Comparison of ENCODE assay signal across 9 cellular contexts in the genomic region with DNA sequence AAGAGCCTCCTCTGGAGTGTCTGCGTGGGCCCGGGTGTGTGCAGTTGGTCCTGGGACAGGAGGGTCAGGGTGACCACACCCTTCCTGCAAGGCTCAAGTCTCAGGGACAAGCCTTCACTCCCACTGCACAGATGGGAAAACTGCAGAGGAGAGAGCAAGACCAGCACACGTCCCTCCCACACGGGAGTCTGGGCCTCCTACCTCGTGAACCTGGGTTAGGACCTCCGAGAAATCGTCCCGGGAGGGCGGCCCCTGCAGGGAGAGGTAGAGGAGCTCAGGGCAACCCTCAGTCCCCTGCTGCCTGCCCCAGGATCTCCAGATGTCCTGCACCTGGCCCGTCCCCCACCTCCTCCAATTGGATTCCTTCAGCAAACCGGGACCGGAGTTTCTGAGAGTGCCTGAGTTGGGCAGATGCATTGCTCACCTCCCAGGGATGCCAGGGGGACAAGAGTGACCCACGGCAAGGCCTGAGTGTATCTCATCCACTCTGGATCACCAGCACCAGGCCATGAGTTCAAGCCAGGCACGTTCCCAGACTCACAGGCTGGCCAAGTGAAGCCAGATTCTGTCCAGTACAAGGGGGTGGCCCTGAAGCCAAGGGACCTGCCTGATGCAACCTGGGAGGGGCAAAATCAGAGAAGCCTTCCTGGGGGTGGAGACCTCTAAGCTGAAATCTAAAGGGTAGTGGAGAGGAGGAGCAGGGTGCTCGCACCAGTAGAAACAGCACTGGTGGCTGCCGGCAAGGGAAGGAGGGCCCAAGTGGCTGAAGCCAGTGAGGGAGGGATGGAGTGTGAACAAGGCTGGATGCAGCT. TPM values are rescaled to one million over a fixed set of nuclear protein-coding genes. Genes with fewer than 3 reads are reported as not detected.
DNase-seq lines count a peak whose midpoint lies in the region; ATAC-seq and TF ChIP-seq lines count a peak whose summit lies in the region.
"Had no signal": no experiment of that assay in that cellular context is flagged by ENCODE, and none has a peak within 500 bp of the region (broad histone marks: within the 10 kb centered on the region; RNA-seq: fewer than 3 reads in every experiment).

No MANE protein-coding gene starts in this region.

- ATAC-seq in body of pancreas (peak; percentile 3), HG03045 (IDR thresholded peaks at IDR 0.05; ENCODE audit: unreplicated experiment) (no peak), GM19467 (IDR thresholded peaks at IDR 0.05; ENCODE audit: unreplicated experiment) (no peak)

- peak overlapping the region; percentile 47 for H3K27ac Mint-ChIP-seq in Caco-2 (ENCODE audit: unreplicated experiment)

- no peak for DNase-seq in Caco-2
- no peak for DNase-seq in body of pancreas
- DNase-seq in dedifferentiated amniotic fluid mesenchymal stem cell (ENCODE audit: extremely low spot score) = no peak
- DNase-seq: left colon had no signal

- no peaks in the 10 kb centered on the region for H3K36me3 ChIP-seq in Caco-2 (ENCODE audit: control insufficient read depth, insufficient read depth, low read length)
- no peaks in the 10 kb centered on the region for H3K36me3 ChIP-seq in HUES48 (ENCODE audit: control insufficient read depth, insufficient read depth, low read length)
- no peaks in the 10 kb centered on the region for H3K36me3 ChIP-seq in body of pancreas (replicated peaks in 1 of 2; ENCODE audit: insufficient read depth in 1 of 2, low read depth in 2 of 2)
- no peaks in the 10 kb centered on the region for H3K36me3 ChIP-seq in mucosa of stomach (ENCODE audit: control insufficient read depth, insufficient read depth, low read length)
- H3K36me3 ChIP-seq: tibial nerve had no signal

- H3K9me3 Mint-ChIP-seq in Caco-2 (ENCODE audit: unreplicated experiment) = no peaks in the 10 kb centered on the region

- CTCF ChIA-PET in Caco-2 (lab: Charles Lee) = interaction anchor here (0.6 to 0.7 kb wide), 2 partner anchors 12 to 58 kb away, joined by 7 to 12 read pairs; partner anchors contain the start of gene ST6GALNAC4

- H3K9me3 ChIP-seq in Caco-2 (no peaks in the 10 kb centered on the region), HUES48 (ENCODE audit: control insufficient read depth, insufficient read depth, low read length) (no peaks in the 10 kb centered on the region), body of pancreas (no peaks in the 10 kb centered on the region), mucosa of stomach (ENCODE audit: control insufficient read depth, low read length) (no peaks in the 10 kb centered on the region)
- H3K9me3 ChIP-seq: tibial nerve had no signal

- 42 to 60% methylated on average over 4 to 14 of the region's 16 CpGs for WGBS in body of pancreas, 2 donors

- no peak overlapping the region for H3K4me3 ChIP-seq in Caco-2 (ENCODE audit: low read depth, low read length)
- peak overlapping the region; percentile 69 for H3K4me3 ChIP-seq in HUES48 (ENCODE audit: low read depth, low read length)
- no peak overlapping the region for H3K4me3 ChIP-seq in body of pancreas
- H3K4me3 ChIP-seq in mucosa of stomach (ENCODE audit: low read length) = no peak overlapping the region

- H3K4me1 ChIP-seq in Caco-2 = peaks cover 18% of the 10 kb centered on the region
- H3K4me1 ChIP-seq in HUES48 (ENCODE audit: control insufficient read depth, insufficient read depth, low read length) = peaks cover 26% of the 10 kb centered on the region
- peaks cover 35% of the 10 kb centered on the region for H3K4me1 ChIP-seq in body of pancreas
- peaks cover 38% of the 10 kb centered on the region for H3K4me1 ChIP-seq in mucosa of stomach (ENCODE audit: control insufficient read depth, insufficient read depth, low read length)

- H3K4me3 Mint-ChIP-seq in Caco-2 (ENCODE audit: unreplicated experiment) = peak overlapping the region; percentile 43

- H3K27me3 ChIP-seq in Caco-2 (replicated peaks; ENCODE audit: control insufficient read depth, insufficient read depth, low read length) (no peaks in the 10 kb centered on the region), HUES48 (ENCODE audit: control insufficient read depth, insufficient read depth, low read length) (peaks cover 17% of the 10 kb centered on the region), body of pancreas (no peaks in the 10 kb centered on the region), mucosa of stomach (ENCODE audit: control insufficient read depth, insufficient read depth, low read length) (peaks cover 28% of the 10 kb centered on the region)

- POLR2A ChIA-PET in Caco-2 (lab: Charles Lee) = no interaction called here

- peaks cover 7% of the 10 kb centered on the region for H3K4me1 Mint-ChIP-seq in Caco-2 (ENCODE audit: low read depth, unreplicated experiment)

- intact Hi-C loops in Caco-2 (cut with micrococcal nuclease; ENCODE audit: unreplicated experiment) = no loop called here
- intact Hi-C loops in body of pancreas (cut with DNase I) = no loop called here

- no peak overlapping the region for H3K9ac ChIP-seq in HUES48 (ENCODE audit: low read depth, low read length)
- H3K9ac ChIP-seq in mucosa of stomach (ENCODE audit: low read length) = peak overlapping the region; percentile 22

- BruUV-seq in Caco-2 (replicated peaks; lab: Mats Ljungman, UMichigan) = no TSS peak

- H3K36me3 Mint-ChIP-seq in Caco-2 (ENCODE audit: insufficient read depth, unreplicated experiment) = peaks cover 45% of the 10 kb centered on the region

- H3K27ac ChIP-seq in HUES48 (ENCODE audit: low read depth, low read length) (no peak overlapping the region), body of pancreas (no peak overlapping the region)
- H3K27ac ChIP-seq: tibial nerve had no signal

- no peak for TF ChIP-seq POLR2A in body of pancreas (IDR thresholded peaks at IDR 0.05)

- TF ChIP-seq CTCF in Caco-2 (IDR thresholded peaks at IDR 0.05; ENCODE audit: insufficient read depth in 1 of 2, low read depth in 1 of 2, low read length in 1 of 2, severe bottlenecking in 1 of 2, unreplicated experiment in 1 of 2) (no peak), body of pancreas (IDR thresholded peaks at IDR 0.05) (no peak)

- peaks cover 8% of the 10 kb centered on the region for H3K27me3 Mint-ChIP-seq in Caco-2 (ENCODE audit: insufficient read depth, unreplicated experiment)

RNA-seq across cellular contexts. Expression of gene PIP5KL1, which starts 2.1 kb away (rescaled TPM):
- total RNA-seq in Caco-2 (2022) (2.3 and 3.8 TPM in 2 replicates), body of pancreas (1 to 10 TPM; 1.3 to 2.6 TPM)

RNA-seq across cellular contexts. Expression of gene DPM2, which starts 9.2 kb away (rescaled TPM):
- total RNA-seq in Caco-2 (2022) (38.7 and 39.4 TPM in 2 replicates), body of pancreas (10 to 100 TPM; 23.3 to 39.9 TPM)

RNA-seq across cellular contexts. Expression of gene ST6GALNAC4, which starts 11.6 kb away (rescaled TPM):
- total RNA-seq in Caco-2 (2022) = 12.1 and 13.2 TPM in 2 replicates
- 10 to 100 TPM; 36.6 to 63.8 TPM for total RNA-seq in body of pancreas

RNA-seq across cellular contexts. Expression of gene ST6GALNAC6, which starts 29.0 kb away (rescaled TPM):
- total RNA-seq in Caco-2 (2022) = 20.7 and 25.1 TPM in 2 replicates
- 10 to 100 TPM; 46.1 to 66.7 TPM for total RNA-seq in body of pancreas

RNA-seq across cellular contexts. Expression of gene AK1, which starts 51.0 kb away (rescaled TPM):
- 39.2 and 41.5 TPM in 2 replicates for total RNA-seq in Caco-2 (2022)
- total RNA-seq in body of pancreas = 10 to 100 TPM in 1 of 2 donors, 1 to 10 TPM in 1; 8.8 to 23.7 TPM
